36 cellular contexts compared by ENCODE assay signal in genomic region chr2:73262108-73262651, GRCh38. TPM values are rescaled to one million over a fixed set of nuclear protein-coding genes. Genes with fewer than 3 reads are reported as not detected.
"Had no signal": no experiment of that assay in that cellular context is flagged by ENCODE, and none has a peak within 500 bp of the region (broad histone marks: within the 10 kb centered on the region; RNA-seq: fewer than 3 reads in every experiment).

No MANE protein-coding gene starts in this region.

- H3K4me1 Mint-ChIP-seq: activated naive CD8-positive, alpha-beta T cell treated with anti-CD3 and anti-CD28 coated beads, Interleukin-2, amount 50 U/mL, for 24 hours had no signal

- DNase-seq: activated B cell treated with CpG ODN at 0.5 μM for 24 hours; activated CD4-positive, alpha-beta T cell treated with anti-CD3 and anti-CD28 coated beads for 48 hours; activated CD4-positive, alpha-beta T cell treated with anti-CD3 and anti-CD28 coated beads, Interleukin-2, amount 50 U/mL, for 1 hour; activated CD4-positive, alpha-beta T cell treated with anti-CD3 and anti-CD28 coated beads, Interleukin-2, amount 50 U/mL, for 48 hours; activated CD8-positive, alpha-beta memory T cell treated with anti-CD3 and anti-CD28 coated beads, Interleukin-2, amount 50 U/mL, for 48 hours; activated effector memory CD4-positive, alpha-beta T cell treated with anti-CD3 and anti-CD28 coated beads, Interleukin-2, amount 50 U/mL, for 16 hours; activated naive CD4-positive, alpha-beta T cell treated with anti-CD3 and anti-CD28 coated beads for 36 hours; activated naive CD8-positive, alpha-beta T cell treated with anti-CD3 and anti-CD28 coated beads for 36 hours; activated naive CD8-positive, alpha-beta T cell treated with anti-CD3 and anti-CD28 coated beads, Interleukin-2, amount 50 U/mL, for 24 hours; activated T-cell treated with anti-CD3 and anti-CD28 coated beads for 4 hours; activated T-cell treated with anti-CD3 and anti-CD28 coated beads, Interleukin-2, amount 50 U/mL, for 48 hours; adrenal gland; amygdala; aorta; body of pancreas; central memory CD4-positive, alpha-beta T cell; cerebellar nuclear complex; colonic mucosa; effector CD8-positive, alpha-beta T cell; esophagus squamous epithelium; foreskin melanocyte; heart right ventricle; T-helper 1 cell; T-helper 17 cell; T1000 had no signal

- H3K27ac Mint-ChIP-seq: activated B cell treated with CpG ODN at 0.5 μM for 24 hours; activated naive CD4-positive, alpha-beta T cell treated with anti-CD3 and anti-CD28 coated beads for 36 hours; activated naive CD4-positive, alpha-beta T cell treated with anti-CD3 and anti-CD28 coated beads, Interleukin-2, amount 50 U/mL, for 24 hours; activated naive CD8-positive, alpha-beta T cell treated with anti-CD3 and anti-CD28 coated beads for 36 hours; activated naive CD8-positive, alpha-beta T cell treated with anti-CD3 and anti-CD28 coated beads, Interleukin-2, amount 50 U/mL, for 24 hours; activated T-helper 1 cell treated with anti-CD3 and anti-CD28 coated beads, Interleukin-12 subunit alpha, Interleukin-12 subunit beta, Interleukin-2, Interleukin-4 antibody, amounts not matched to agents 30 ng/mL and 10 ng/mL and 1 ng/mL, durations not matched to agents 14 hours and 24 hours and 36 hours; activated T-helper 2 cell treated with anti-CD3 and anti-CD28 coated beads, Interferon-gamma antibody, Interleukin-2, Interleukin-4, amounts not matched to agents 10 μg/mL and 5 μg/mL and 100 μg/mL, durations not matched to agents 14 hours and 24 hours and 36 hours; T-helper 17 cell; T-helper 2 cell treated with Interferon-gamma antibody and Interleukin-4, amounts not matched to agents 5 μg/mL and 100 μg/mL, for 36 hours had no signal

- ATAC-seq: activated CD4-positive, CD25-positive, alpha-beta regulatory T cell treated with anti-CD3 and anti-CD28 coated beads, Interleukin-2, amount 50 U/mL, for 24 hours; activated naive CD8-positive, alpha-beta T cell treated with anti-CD3 and anti-CD28 coated beads, Interleukin-2, amount 50 U/mL, for 24 hours; body of pancreas; gastroesophageal sphincter; heart right ventricle; T-helper 17 cell had no signal

- H3K9me3 Mint-ChIP-seq: activated B cell treated with CpG ODN at 0.5 μM for 24 hours; activated naive CD4-positive, alpha-beta T cell treated with anti-CD3 and anti-CD28 coated beads for 36 hours; activated naive CD4-positive, alpha-beta T cell treated with anti-CD3 and anti-CD28 coated beads, Interleukin-2, amount 50 U/mL, for 24 hours; activated naive CD8-positive, alpha-beta T cell treated with anti-CD3 and anti-CD28 coated beads for 36 hours; activated naive CD8-positive, alpha-beta T cell treated with anti-CD3 and anti-CD28 coated beads, Interleukin-2, amount 50 U/mL, for 24 hours; activated T-helper 1 cell treated with anti-CD3 and anti-CD28 coated beads, Interleukin-12 subunit alpha, Interleukin-12 subunit beta, Interleukin-2, Interleukin-4 antibody, amounts not matched to agents 30 ng/mL and 10 ng/mL and 1 ng/mL, durations not matched to agents 14 hours and 24 hours and 36 hours; activated T-helper 2 cell treated with anti-CD3 and anti-CD28 coated beads, Interferon-gamma antibody, Interleukin-2, Interleukin-4, amounts not matched to agents 10 μg/mL and 5 μg/mL and 100 μg/mL, durations not matched to agents 14 hours and 24 hours and 36 hours; T-helper 2 cell treated with Interferon-gamma antibody and Interleukin-4, amounts not matched to agents 5 μg/mL and 100 μg/mL, for 36 hours had no signal

- H3K4me3 Mint-ChIP-seq: activated B cell treated with CpG ODN at 0.5 μM for 24 hours; activated naive CD4-positive, alpha-beta T cell treated with anti-CD3 and anti-CD28 coated beads for 36 hours; activated naive CD4-positive, alpha-beta T cell treated with anti-CD3 and anti-CD28 coated beads, Interleukin-2, amount 50 U/mL, for 24 hours; activated naive CD8-positive, alpha-beta T cell treated with anti-CD3 and anti-CD28 coated beads for 36 hours; activated naive CD8-positive, alpha-beta T cell treated with anti-CD3 and anti-CD28 coated beads, Interleukin-2, amount 50 U/mL, for 24 hours; activated T-helper 1 cell treated with anti-CD3 and anti-CD28 coated beads, Interleukin-12 subunit alpha, Interleukin-12 subunit beta, Interleukin-2, Interleukin-4 antibody, amounts not matched to agents 30 ng/mL and 10 ng/mL and 1 ng/mL, durations not matched to agents 14 hours and 24 hours and 36 hours; T-helper 17 cell; T-helper 2 cell treated with Interferon-gamma antibody and Interleukin-4, amounts not matched to agents 5 μg/mL and 100 μg/mL, for 36 hours had no signal

- H3K27me3 Mint-ChIP-seq: activated B cell treated with CpG ODN at 0.5 μM for 24 hours; activated naive CD4-positive, alpha-beta T cell treated with anti-CD3 and anti-CD28 coated beads, Interleukin-2, amount 50 U/mL, for 24 hours; activated naive CD8-positive, alpha-beta T cell treated with anti-CD3 and anti-CD28 coated beads for 36 hours; activated naive CD8-positive, alpha-beta T cell treated with anti-CD3 and anti-CD28 coated beads, Interleukin-2, amount 50 U/mL, for 24 hours; T-helper 17 cell had no signal

RNA-seq across cellular contexts. Expression of gene EGR4, which starts 31.2 kb away (rescaled TPM):
- total RNA-seq: activated B cell treated with CpG ODN at 0.5 μM for 24 hours, aorta, body of pancreas, colonic mucosa, dermis microvascular lymphatic vessel endothelial cell, endothelial cell of umbilical vein, fibroblast of lung, fibroblast of villous mesenchyme, gastroesophageal sphincter, glomerular endothelial cell had no signal
